8 cellular contexts compared by ENCODE assay signal in the genomic region with DNA sequence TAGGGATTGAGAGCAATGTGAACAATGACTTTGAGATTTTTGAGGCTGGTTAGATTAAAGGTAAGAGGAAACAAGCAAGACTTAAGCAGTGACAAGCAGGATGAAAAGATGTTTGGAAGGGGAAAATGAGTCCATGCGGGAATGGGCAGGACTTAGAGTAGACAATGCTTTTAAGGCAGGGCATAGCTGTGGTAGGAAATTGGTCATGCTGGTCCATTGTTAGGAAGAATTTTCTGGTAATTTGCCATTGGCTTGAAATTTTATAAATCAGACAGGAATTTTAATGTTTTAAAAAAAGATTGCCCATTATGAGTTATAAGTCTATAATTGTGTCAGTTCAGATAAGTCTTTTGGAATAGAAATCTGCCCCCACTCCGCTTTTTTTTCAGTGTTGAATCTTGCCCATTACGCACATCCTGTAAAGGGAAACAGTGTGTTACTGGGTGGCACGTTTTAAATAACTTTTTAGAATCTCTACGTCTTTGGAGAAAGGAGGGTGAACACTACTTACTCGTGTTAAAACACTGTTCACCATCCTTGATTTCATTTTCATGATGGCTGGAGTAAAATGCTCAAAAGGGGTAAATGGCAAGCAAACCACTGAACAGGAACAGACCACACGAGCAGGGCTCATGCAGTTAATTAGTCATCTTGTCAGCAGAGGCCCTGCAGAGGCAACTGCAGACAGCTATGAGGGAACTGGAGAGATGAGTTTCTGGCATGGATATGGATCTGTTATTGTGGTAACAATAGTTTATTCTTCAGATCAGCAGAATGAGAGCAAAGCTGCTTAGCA. TPM values are rescaled to one million over a fixed set of nuclear protein-coding genes. Genes with fewer than 3 reads are reported as not detected.
DNase-seq lines count a peak whose midpoint lies in the region; ATAC-seq and TF ChIP-seq lines count a peak whose summit lies in the region.

No MANE protein-coding gene starts in this region.

- no peak overlapping the region for H3K4me3 Mint-ChIP-seq in T-helper 2 cell treated with Interferon-gamma antibody and Interleukin-4, amounts not matched to agents 5 μg/mL and 100 μg/mL, for 36 hours
- H3K4me3 Mint-ChIP-seq in chondrocyte (ENCODE audit: unreplicated experiment): no peak overlapping the region

- H3K36me3 Mint-ChIP-seq in T-helper 2 cell treated with Interferon-gamma antibody and Interleukin-4, amounts not matched to agents 5 μg/mL and 100 μg/mL, for 36 hours (ENCODE audit: low read depth): no peaks in the 10 kb centered on the region
- no peaks in the 10 kb centered on the region for H3K36me3 Mint-ChIP-seq in chondrocyte (ENCODE audit: low read depth)

- ATAC-seq in GM19463 (IDR thresholded peaks at IDR 0.05; ENCODE audit: unreplicated experiment): peak; percentile 78
- ATAC-seq in HG03460 (IDR thresholded peaks at IDR 0.05; ENCODE audit: unreplicated experiment): peak; percentile 93

- H3K27ac Mint-ChIP-seq in T-helper 2 cell treated with Interferon-gamma antibody and Interleukin-4, amounts not matched to agents 5 μg/mL and 100 μg/mL, for 36 hours: no peak overlapping the region
- no peak overlapping the region for H3K27ac Mint-ChIP-seq in chondrocyte (ENCODE audit: unreplicated experiment)

- peaks cover 5% of the 10 kb centered on the region for H3K27me3 Mint-ChIP-seq in T-helper 2 cell treated with Interferon-gamma antibody and Interleukin-4, amounts not matched to agents 5 μg/mL and 100 μg/mL, for 36 hours (ENCODE audit: low read depth)
- no peaks in the 10 kb centered on the region for H3K27me3 Mint-ChIP-seq in chondrocyte (ENCODE audit: low read depth)

- TF ChIP-seq CTCF in chondrocyte (IDR thresholded peaks at IDR 0.05): no peak

- no peaks in the 10 kb centered on the region for H3K4me1 Mint-ChIP-seq in T-helper 2 cell treated with Interferon-gamma antibody and Interleukin-4, amounts not matched to agents 5 μg/mL and 100 μg/mL, for 36 hours (ENCODE audit: low read depth)
- peaks cover 17% of the 10 kb centered on the region for H3K4me1 Mint-ChIP-seq in chondrocyte (ENCODE audit: low read depth)

- no peaks in the 10 kb centered on the region for H3K9me3 Mint-ChIP-seq in T-helper 2 cell treated with Interferon-gamma antibody and Interleukin-4, amounts not matched to agents 5 μg/mL and 100 μg/mL, for 36 hours
- no peaks in the 10 kb centered on the region for H3K9me3 Mint-ChIP-seq in chondrocyte (ENCODE audit: low read depth)

- DNase-seq in Daoy (ENCODE audit: low read depth) (peak; percentile 72), glomerular visceral epithelial cell (ENCODE audit: extremely low spot score) (peak; percentile 80), retina (peak; percentile 31), chondrocyte (ENCODE audit: low spot score) (no peak), RPMI8226 (no peak)
- peak; percentile 36 for DNase-seq in T-helper 2 cell treated with Interferon-gamma antibody and Interleukin-4, amounts not matched to agents 5 μg/mL and 100 μg/mL, for 36 hours (ENCODE audit: low spot score)

RNA-seq across cellular contexts. Expression of gene SWAP70, which starts 25.0 kb away (rescaled TPM):
- 8.9 and 9.1 TPM in 2 replicates for total RNA-seq in Daoy (2014; rRNA removed; shearing (Covaris generic))
- 20.1 to 25.7 TPM (median 20.4 TPM) in 3 replicates for total RNA-seq in chondrocyte

Comparison
In these comparisons a context has a peak if more than half of its experiments do, and no peak if none do; other contexts are left out.
1. DNase-seq: peak in Daoy (single experiment), T-helper 2 cell treated with Interferon-gamma antibody and Interleukin-4, amounts not matched to agents 5 μg/mL and 100 μg/mL, for 36 hours (single experiment), glomerular visceral epithelial cell (single experiment) and retina (single experiment); none in chondrocyte (single experiment) and RPMI8226 (single experiment).